ENCODE assay signal across 30 cellular contexts in the genomic region with DNA sequence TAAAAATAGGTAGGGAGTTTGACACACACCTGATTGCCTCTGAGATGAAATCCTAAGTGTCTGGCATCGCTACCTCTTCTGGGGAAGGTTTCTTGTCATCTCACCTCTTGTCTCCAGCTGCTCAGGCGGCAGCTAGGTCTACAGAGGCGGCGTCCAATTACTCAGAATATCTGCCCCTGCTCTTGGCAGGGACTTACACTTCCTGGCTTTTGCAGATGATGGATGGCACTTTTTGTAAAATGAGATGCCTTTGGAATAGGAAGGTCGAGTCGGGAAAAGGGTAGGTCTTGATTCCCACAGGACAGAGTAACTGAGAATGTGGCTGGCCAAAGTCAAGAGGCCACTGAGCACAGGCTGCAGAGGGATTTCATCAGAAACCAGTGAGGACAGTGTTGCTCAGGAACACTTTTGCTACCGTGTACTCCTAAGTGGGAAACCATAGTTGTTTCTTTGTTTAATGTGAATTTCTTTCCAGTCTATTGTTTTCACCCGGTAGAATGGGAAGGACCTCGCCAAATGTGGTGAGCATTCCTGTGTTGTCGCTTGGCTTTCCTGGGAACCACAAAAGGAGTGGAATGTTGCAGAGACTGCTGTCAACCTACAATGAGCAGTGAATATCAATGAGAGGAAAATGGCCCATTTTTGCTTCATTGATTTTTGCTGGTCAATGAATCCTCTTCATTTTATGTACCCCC.
DNase-seq lines count a peak whose midpoint lies in the region; ATAC-seq and TF ChIP-seq lines count a peak whose summit lies in the region.
"Had no signal": no experiment of that assay in that cellular context is flagged by ENCODE, and none has a peak within 500 bp of the region (broad histone marks: within the 10 kb centered on the region; RNA-seq: fewer than 3 reads in every experiment).

No MANE protein-coding gene starts in this region.

- TF ChIP-seq CTCF in cardiac muscle cell (IDR thresholded peaks at IDR 0.05; ENCODE audit: low read depth, low read length), result no peak
- TF ChIP-seq CTCF in WTC11 (IDR thresholded peaks at IDR 0.05), result no peak
- TF ChIP-seq CTCF in GM20000 (IDR thresholded peaks at IDR 0.05; ENCODE audit: extremely low read depth, missing control alignments), result no peak
- no peak for TF ChIP-seq CTCF in CD8-positive, alpha-beta T cell (IDR thresholded peaks at IDR 0.05)
- TF ChIP-seq CTCF in mucosa of descending colon (IDR thresholded peaks at IDR 0.05), result no peak

- DNase-seq in cardiac muscle cell (ENCODE audit: low read depth in 1 of 2, low spot score in 1 of 2) (peak in 1 of 2 donors; percentile 3), Right ventricle myocardium inferior (ENCODE audit: missing footprints) (no peak), WTC11 (ENCODE audit: low spot score) (no peak), left kidney (ENCODE audit: low read depth, low spot score) (peak; percentile 27), GM20000 (ENCODE audit: low spot score) (no peak), hepatic stellate cell (ENCODE audit: low spot score) (no peak), mucosa of descending colon (no peak)
- no peak for DNase-seq in CD8-positive, alpha-beta T cell
- DNase-seq: activated CD4-positive, alpha-beta memory T cell treated with anti-CD3 and anti-CD28 coated beads, Interleukin-2, amount 10 ng/mL, durations not matched to agents 7 days and 5 days; activated CD4-positive, CD25-positive, alpha-beta regulatory T cell treated with anti-CD3 and anti-CD28 coated beads, Interleukin-2, amount 50 U/mL, for 72 hours; activated CD8-positive, alpha-beta memory T cell treated with anti-CD3 and anti-CD28 coated beads, Interleukin-2, amount 50 U/mL, for 48 hours; activated naive CD4-positive, alpha-beta T cell treated with anti-CD3 and anti-CD28 coated beads, Interleukin-2, amount 10 ng/mL, durations not matched to agents 7 days and 5 days; CD4-positive, CD25-positive, alpha-beta regulatory T cell; colonic mucosa; effector memory CD4-positive, alpha-beta T cell; erythroblast; foreskin keratinocyte; heart right ventricle; HFFc6; left colon; naive thymus-derived CD4-positive, alpha-beta T cell; NCI-H1436; NCI-H526 treated with DMSO at 0.1 percent for 48 hours; RPMI8226; SK-N-SH; spleen; stimulated activated CD4-positive, alpha-beta T cell treated with anti-CD3 and anti-CD28 coated beads, Interleukin-2, amount 100 ng/mL, for 48 hours; substantia nigra had no signal

- peaks cover 23% of the 10 kb centered on the region for H3K27me3 Mint-ChIP-seq in WTC11 (ENCODE audit: low read depth)
- H3K27me3 Mint-ChIP-seq in CD8-positive, alpha-beta T cell (ENCODE audit: low read depth), result no peaks in the 10 kb centered on the region
- H3K27me3 Mint-ChIP-seq: activated CD4-positive, alpha-beta memory T cell treated with anti-CD3 and anti-CD28 coated beads, Interleukin-2, amount 10 ng/mL, durations not matched to agents 7 days and 5 days; activated naive CD4-positive, alpha-beta T cell treated with anti-CD3 and anti-CD28 coated beads, Interleukin-2, amount 10 ng/mL, durations not matched to agents 7 days and 5 days; CD4-positive, CD25-positive, alpha-beta regulatory T cell; naive thymus-derived CD4-positive, alpha-beta T cell had no signal

- peak overlapping the region; percentile 0; the same call in 1 of the 2 replicates for H3K27ac Mint-ChIP-seq in WTC11
- no peak overlapping the region for H3K27ac Mint-ChIP-seq in CD8-positive, alpha-beta T cell
- H3K27ac Mint-ChIP-seq: activated CD4-positive, alpha-beta memory T cell treated with anti-CD3 and anti-CD28 coated beads, Interleukin-2, amount 10 ng/mL, durations not matched to agents 7 days and 5 days; activated naive CD4-positive, alpha-beta T cell treated with anti-CD3 and anti-CD28 coated beads, Interleukin-2, amount 10 ng/mL, durations not matched to agents 7 days and 5 days; CD4-positive, CD25-positive, alpha-beta regulatory T cell; HFFc6; naive thymus-derived CD4-positive, alpha-beta T cell; T-helper 1 cell treated with Interleukin-12 subunit alpha and Interleukin-12 subunit beta and Interleukin-4 antibody, amounts not matched to agents 30 μg/mL and 1 μg/mL, for 36 hours had no signal

- H3K4me3 ChIP-seq in cardiac muscle cell (no peak overlapping the region), mucosa of descending colon (no peak overlapping the region)
- no peak overlapping the region for H3K4me3 ChIP-seq in CD8-positive, alpha-beta T cell (ENCODE audit: low read depth, low read length)
- H3K4me3 ChIP-seq: colonic mucosa, heart right ventricle, spleen had no signal

- H3K9me3 ChIP-seq in cardiac muscle cell (ENCODE audit: low read depth) (no peaks in the 10 kb centered on the region), mucosa of descending colon (no peaks in the 10 kb centered on the region)
- H3K9me3 ChIP-seq in CD8-positive, alpha-beta T cell (ENCODE audit: low read length), result no peaks in the 10 kb centered on the region
- H3K9me3 ChIP-seq: colonic mucosa, SK-N-SH had no signal

- ATAC-seq in Right ventricle myocardium inferior, result no peak
- ATAC-seq in WTC11, result peak; percentile 68
- no peak for ATAC-seq in CD8-positive, alpha-beta T cell
- no peak for ATAC-seq in mucosa of descending colon
- ATAC-seq: foreskin keratinocyte; left colon; naive thymus-derived CD4-positive, alpha-beta T cell had no signal

- no peaks in the 10 kb centered on the region for H3K27me3 ChIP-seq in cardiac muscle cell
- H3K27me3 ChIP-seq in CD8-positive, alpha-beta T cell (ENCODE audit: insufficient read depth, low read length), result no peaks in the 10 kb centered on the region
- H3K27me3 ChIP-seq: colonic mucosa, foreskin keratinocyte, spleen had no signal

- H3K4me3 Mint-ChIP-seq in WTC11, result no peak overlapping the region
- H3K4me3 Mint-ChIP-seq in CD8-positive, alpha-beta T cell, result no peak overlapping the region
- H3K4me3 Mint-ChIP-seq: activated CD4-positive, alpha-beta memory T cell treated with anti-CD3 and anti-CD28 coated beads, Interleukin-2, amount 10 ng/mL, durations not matched to agents 7 days and 5 days; activated naive CD4-positive, alpha-beta T cell treated with anti-CD3 and anti-CD28 coated beads, Interleukin-2, amount 10 ng/mL, durations not matched to agents 7 days and 5 days; CD4-positive, CD25-positive, alpha-beta regulatory T cell; HFFc6; naive thymus-derived CD4-positive, alpha-beta T cell; T-helper 1 cell treated with Interleukin-12 subunit alpha and Interleukin-12 subunit beta and Interleukin-4 antibody, amounts not matched to agents 30 μg/mL and 1 μg/mL, for 36 hours had no signal

- H3K4me1 Mint-ChIP-seq in WTC11, result peaks cover 37% of the 10 kb centered on the region
- H3K4me1 Mint-ChIP-seq in CD8-positive, alpha-beta T cell (ENCODE audit: low read depth), result no peaks in the 10 kb centered on the region
- H3K4me1 Mint-ChIP-seq: activated CD4-positive, alpha-beta memory T cell treated with anti-CD3 and anti-CD28 coated beads, Interleukin-2, amount 10 ng/mL, durations not matched to agents 7 days and 5 days; activated naive CD4-positive, alpha-beta T cell treated with anti-CD3 and anti-CD28 coated beads, Interleukin-2, amount 10 ng/mL, durations not matched to agents 7 days and 5 days; CD4-positive, CD25-positive, alpha-beta regulatory T cell; naive thymus-derived CD4-positive, alpha-beta T cell had no signal

- H3K36me3 ChIP-seq in cardiac muscle cell, result no peaks in the 10 kb centered on the region
- no peaks in the 10 kb centered on the region for H3K36me3 ChIP-seq in CD8-positive, alpha-beta T cell (ENCODE audit: insufficient read depth, low read length)
- no peaks in the 10 kb centered on the region for H3K36me3 ChIP-seq in mucosa of descending colon (ENCODE audit: low read depth)
- H3K36me3 ChIP-seq: colonic mucosa, heart right ventricle, spleen had no signal

- intact Hi-C loops in Right ventricle myocardium inferior (cut with DNase I) (loop anchor here (10.0 kb wide), 1 partner anchor 249 kb away; no protein-coding TSS in a partner anchor), mucosa of descending colon (cut with DNase I, micrococcal nuclease) (no loop called here)
- intact Hi-C loops in CD8-positive, alpha-beta T cell (cut with DNase I, micrococcal nuclease), result loop anchor here in 1 of 2 experiments (2.0 kb wide), 1 partner anchor 19 kb away; no protein-coding TSS in a partner anchor

- H3K36me3 Mint-ChIP-seq in WTC11, result peaks cover 4% of the 10 kb centered on the region
- H3K36me3 Mint-ChIP-seq in CD8-positive, alpha-beta T cell, result no peaks in the 10 kb centered on the region
- H3K36me3 Mint-ChIP-seq: activated naive CD4-positive, alpha-beta T cell treated with anti-CD3 and anti-CD28 coated beads, Interleukin-2, amount 10 ng/mL, durations not matched to agents 7 days and 5 days; CD4-positive, CD25-positive, alpha-beta regulatory T cell; naive thymus-derived CD4-positive, alpha-beta T cell had no signal

- H3K27ac ChIP-seq in cardiac muscle cell, result peak overlapping the region; percentile 31
- no peak overlapping the region for H3K27ac ChIP-seq in CD8-positive, alpha-beta T cell (ENCODE audit: low read depth, low read length)
- H3K27ac ChIP-seq: colonic mucosa, foreskin keratinocyte, KMS-11, spleen had no signal

- peaks cover 7% of the 10 kb centered on the region for H3K9me3 Mint-ChIP-seq in WTC11
- H3K9me3 Mint-ChIP-seq in CD8-positive, alpha-beta T cell, result peaks cover 8% of the 10 kb centered on the region

- POLR2A ChIA-PET in WTC11 (lab: Charles Lee), result no interaction called here
- POLR2A ChIA-PET in CD8-positive, alpha-beta T cell (lab: Charles Lee), result no interaction called here

- H3K4me1 ChIP-seq in cardiac muscle cell (ENCODE audit: low read depth) (peaks cover 14% of the 10 kb centered on the region), mucosa of descending colon (ENCODE audit: low read depth) (no peaks in the 10 kb centered on the region)
- no peaks in the 10 kb centered on the region for H3K4me1 ChIP-seq in CD8-positive, alpha-beta T cell (ENCODE audit: insufficient read depth, low read length)
- H3K4me1 ChIP-seq: colonic mucosa, foreskin keratinocyte, spleen had no signal

- CTCF ChIA-PET in WTC11 (lab: Charles Lee), result no interaction called here
- CTCF ChIA-PET in CD8-positive, alpha-beta T cell (lab: Charles Lee), result no interaction called here

TF ChIP-seq in WTC11, 78 proteins besides CTCF, POLR2A, EP300 and RAD21 (continues in another document):
- TF ChIP-seq, protein P1, sequence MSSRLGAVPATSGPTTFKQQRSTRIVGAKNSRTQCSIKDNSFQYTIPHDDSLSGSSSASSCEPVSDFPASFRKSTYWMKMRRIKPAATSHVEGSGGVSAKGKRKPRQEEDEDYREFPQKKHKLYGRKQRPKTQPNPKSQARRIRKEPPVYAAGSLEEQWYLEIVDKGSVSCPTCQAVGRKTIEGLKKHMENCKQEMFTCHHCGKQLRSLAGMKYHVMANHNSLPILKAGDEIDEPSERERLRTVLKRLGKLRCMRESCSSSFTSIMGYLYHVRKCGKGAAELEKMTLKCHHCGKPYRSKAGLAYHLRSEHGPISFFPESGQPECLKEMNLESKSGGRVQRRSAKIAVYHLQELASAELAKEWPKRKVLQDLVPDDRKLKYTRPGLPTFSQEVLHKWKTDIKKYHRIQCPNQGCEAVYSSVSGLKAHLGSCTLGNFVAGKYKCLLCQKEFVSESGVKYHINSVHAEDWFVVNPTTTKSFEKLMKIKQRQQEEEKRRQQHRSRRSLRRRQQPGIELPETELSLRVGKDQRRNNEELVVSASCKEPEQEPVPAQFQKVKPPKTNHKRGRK (CRISPR knock-in tag; IDR thresholded peaks at IDR 0.05; ENCODE audit: borderline replicate concordance), result no peak
- TF ChIP-seq FOXP1 (CRISPR knock-in tag; IDR thresholded peaks at IDR 0.05; ENCODE audit: borderline replicate concordance), result no peak
- no peak for TF ChIP-seq MXD4 (CRISPR knock-in tag; IDR thresholded peaks at IDR 0.05; ENCODE audit: borderline replicate concordance)
